8 cellular contexts compared by ENCODE assay signal in the genomic region with DNA sequence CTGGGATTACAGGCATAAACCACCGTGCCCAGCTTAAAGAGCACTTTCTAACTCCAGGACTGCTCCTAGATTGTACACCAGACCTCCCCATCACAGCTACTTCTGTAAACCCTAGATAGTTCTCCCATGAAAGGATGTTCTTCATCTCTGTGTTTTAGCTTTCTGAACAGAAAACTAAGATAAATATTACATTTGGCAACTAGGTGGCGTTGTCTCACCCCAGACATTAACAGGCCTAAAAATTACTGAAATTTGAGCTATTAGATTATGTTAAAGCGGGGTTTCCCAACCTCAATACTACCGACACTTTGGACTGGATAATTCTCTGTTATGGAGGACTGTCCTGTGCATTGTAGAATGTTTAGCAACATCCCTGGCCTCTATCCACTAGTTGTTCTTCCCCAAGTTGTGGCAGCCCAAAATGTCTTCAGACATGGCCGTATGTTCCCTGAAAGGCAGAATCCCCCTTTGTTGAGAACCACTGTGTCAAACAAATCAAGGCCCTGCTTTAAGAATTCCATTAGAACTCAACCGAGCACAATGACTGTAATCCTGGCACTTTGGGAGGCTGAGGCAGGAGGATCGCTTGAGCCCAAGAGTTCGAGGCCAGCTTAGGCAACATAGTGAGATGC. TPM values are rescaled to one million over a fixed set of nuclear protein-coding genes. Genes with fewer than 3 reads are reported as not detected.
DNase-seq lines count a peak whose midpoint lies in the region; ATAC-seq and TF ChIP-seq lines count a peak whose summit lies in the region.

No MANE protein-coding gene starts in this region.

- ATAC-seq in GM21717 (IDR thresholded peaks at IDR 0.05; ENCODE audit: unreplicated experiment) = no peak
- no peak for ATAC-seq in GM18867 (IDR thresholded peaks at IDR 0.05; ENCODE audit: unreplicated experiment)

- POLR2A ChIA-PET in GM10248 (lab: Yijun Ruan, JAX) = no interaction called here

- in situ Hi-C loops in ACHN (cut with HindIII; ENCODE audit: low pct_ligation_motif_present, low pct_unique_long_range_greater_than_20kb, low sequenced_read_pairs) = no loop called here

- TF ChIP-seq CTCF in GM10248 (IDR thresholded peaks at IDR 0.05; ENCODE audit: control extremely low read depth, extremely low read depth, low read depth, missing control alignments) (peak; percentile 48), epithelial cell of proximal tubule (conservative IDR thresholded peaks at IDR 0.05; ENCODE audit: low read depth, low read length) (peak; percentile 60), progenitor cell of endocrine pancreas (IDR thresholded peaks at IDR 0.05; ENCODE audit: unreplicated experiment) (peak; percentile 67)

- H3K36me3 Mint-ChIP-seq in progenitor cell of endocrine pancreas (ENCODE audit: insufficient read depth) = no peaks in the 10 kb centered on the region

- no peak overlapping the region for H3K27ac Mint-ChIP-seq in progenitor cell of endocrine pancreas

- no peak overlapping the region for H3K4me3 ChIP-seq in epithelial cell of proximal tubule (ENCODE audit: low read depth, low read length)

- H3K4me3 Mint-ChIP-seq in progenitor cell of endocrine pancreas (ENCODE audit: low read depth) = no peak overlapping the region

- CTCF ChIA-PET in GM10248 (lab: Yijun Ruan, JAX) = interaction anchor here (0.8 to 7.1 kb wide), 48 partner anchors 10 to 688 kb away, joined by 3 to 97 read pairs (median 5); a partner anchor contains a TSS

- H3K4me1 Mint-ChIP-seq in progenitor cell of endocrine pancreas (ENCODE audit: low read depth) = peaks cover 3% of the 10 kb centered on the region

- peaks cover 14% of the 10 kb centered on the region for H3K27me3 Mint-ChIP-seq in progenitor cell of endocrine pancreas

- H3K9me3 Mint-ChIP-seq in progenitor cell of endocrine pancreas (ENCODE audit: low read depth) = no peaks in the 10 kb centered on the region

- DNase-seq in ACHN = peak; percentile 43
- DNase-seq in GM10248 (ENCODE audit: extremely low spot score) = peak; percentile 42
- DNase-seq in NOMO-1 treated with dmso at 0.1 percent for 144 hours (lab: John Stamatoyannopoulos, UW; ENCODE audit: unreplicated experiment) = peak; percentile 2
- DNase-seq in epithelial cell of proximal tubule (ENCODE audit: low read depth) = no peak
- DNase-seq in progenitor cell of endocrine pancreas (ENCODE audit: low spot score, unreplicated experiment) = no peak
- no peak for DNase-seq in cortex of kidney (lab: John Stamatoyannopoulos, UW)

RNA-seq across cellular contexts. Expression of a gene that starts 19.1 kb away (rescaled TPM):
- total RNA-seq in epithelial cell of proximal tubule (0.58 TPM in 1 of 2 replicates, not detected in the other), progenitor cell of endocrine pancreas (0.65 and 0.73 TPM in 2 replicates)

Comparison
In these comparisons a context has a peak if more than half of its experiments do, and no peak if none do; other contexts are left out.
1. DNase-seq: peak in ACHN (single experiment), GM10248 (single experiment) and NOMO-1 treated with dmso at 0.1 percent for 144 hours (single experiment); none in epithelial cell of proximal tubule (single experiment), progenitor cell of endocrine pancreas (single experiment) and cortex of kidney (single experiment).
2. Peak in every context shown above with its lines, with median percentiles within 50 percentile points of each other: CTCF ChIP-seq.